In genomic region chr2:42977236-42978174, GRCh38 we compare ENCODE assay signal across 1 cellular context.
TF ChIP-seq lines count a peak whose summit lies in the region.

No MANE protein-coding gene starts in this region.

TF ChIP-seq in IMR-90, 13 proteins besides CTCF, POLR2A, EP300 and RAD21 (continued from another document):
- no peak for TF ChIP-seq CHD1 (IDR thresholded peaks at IDR 0.05; ENCODE audit: low read depth, low read length)
- TF ChIP-seq RCOR1 (IDR thresholded peaks at IDR 0.05; ENCODE audit: insufficient replicate concordance, low read length) = no peak
- TF ChIP-seq RFX5 (IDR thresholded peaks at IDR 0.05; ENCODE audit: low read depth, low read length) = no peak
- TF ChIP-seq ELK1 (IDR thresholded peaks at IDR 0.05; ENCODE audit: borderline replicate concordance, low read depth, low read length) = no peak
